28 cellular contexts compared by ENCODE assay signal in genomic region chr5:44260793-44261192, GRCh38.
"Had no signal": no experiment of that assay in that cellular context is flagged by ENCODE, and none has a peak within 500 bp of the region (broad histone marks: within the 10 kb centered on the region; RNA-seq: fewer than 3 reads in every experiment).

No MANE protein-coding gene starts in this region.

- DNase-seq: natural killer cell; occipital lobe; ovary; posterior cingulate gyrus; psoas muscle; right cardiac atrium; spleen; stimulated activated CD4-positive, alpha-beta T cell treated with anti-CD3 and anti-CD28 coated beads, Interleukin-12 subunit alpha, Interleukin-12 subunit beta, amount 100 ng/mL, for 4 hours; stimulated activated CD4-positive, alpha-beta T cell treated with anti-CD3 and anti-CD28 coated beads, Interleukin-1b, Interleukin-23, amount 100 ng/mL, for 48 hours; stimulated activated CD4-positive, alpha-beta T cell treated with anti-CD3 and anti-CD28 coated beads, Interleukin-4, amount 100 ng/mL, for 1 hour; stimulated activated CD4-positive, alpha-beta T cell treated with anti-CD3 and anti-CD28 coated beads, Interleukin-4, amount 100 ng/mL, for 4 hours; stimulated activated CD8-positive, alpha-beta memory T cell treated with anti-CD3 and anti-CD28 coated beads, Interleukin-4, amount 100 ng/mL, for 48 hours; stimulated activated naive CD4-positive, alpha-beta T cell; stimulated activated naive CD8-positive, alpha-beta T cell treated with anti-CD3 and anti-CD28 coated beads, Interleukin-15, amount 100 ng/mL, for 72 hours; stimulated activated naive CD8-positive, alpha-beta T cell treated with anti-CD3 and anti-CD28 coated beads, Interleukin-15, Interleukin-2, amounts not matched to agents 100 U/mL and 50 U/mL, for 24 hours; substantia nigra; testis; tibial artery; transverse colon; upper lobe of right lung; uterus had no signal

- H3K27me3 ChIP-seq: neural progenitor cell, ovary, spleen, suprapubic skin, testis, tibial artery, transverse colon, upper lobe of right lung, uterus had no signal

- H3K36me3 ChIP-seq: neural progenitor cell, ovary, spleen, suprapubic skin, tibial artery, transverse colon, upper lobe of right lung, uterus had no signal

- H3K27ac ChIP-seq: neural progenitor cell, ovary, parathyroid adenoma, psoas muscle, skin epidermis, spleen, suprapubic skin, testis, tibial artery, transverse colon, upper lobe of right lung, uterus had no signal

- H3K9ac ChIP-seq: neural progenitor cell, parathyroid adenoma had no signal

- H3K4me3 ChIP-seq: neural progenitor cell, ovary, psoas muscle, skin epidermis, smooth muscle cell, spleen, suprapubic skin, testis, tibial artery, transverse colon, upper lobe of right lung, uterus had no signal

- H3K79me2 ChIP-seq: parathyroid adenoma had no signal

- H3K9me3 ChIP-seq: ovary, psoas muscle, spleen, suprapubic skin, testis, tibial artery, transverse colon, upper lobe of right lung, uterus had no signal

- H3K4me2 ChIP-seq: neural progenitor cell, smooth muscle cell had no signal

- H3K4me1 ChIP-seq: parathyroid adenoma, psoas muscle, spleen, suprapubic skin, testis, tibial artery, transverse colon, upper lobe of right lung, uterus had no signal

- H2AFZ ChIP-seq: neural progenitor cell, parathyroid adenoma had no signal

- ATAC-seq: natural killer cell; psoas muscle; right cardiac atrium; sciatic nerve; stimulated activated memory B cell treated with anti-CD40 and anti-IgM and Interleukin-4, amounts not matched to agents 10 μg/mL and 1 μg/mL and 100 μg/mL, for 72 hours; stimulated activated naive CD8-positive, alpha-beta T cell treated with anti-CD3 and anti-CD28 coated beads, Interleukin-15, amount 100 ng/mL, for 72 hours; stimulated activated naive CD8-positive, alpha-beta T cell treated with anti-CD3 and anti-CD28 coated beads, Interleukin-15, Interleukin-2, amounts not matched to agents 100 U/mL and 50 U/mL, for 24 hours; upper lobe of right lung had no signal
